26 cellular contexts compared by ENCODE assay signal in genomic region chr4:61220556-61220955, GRCh38. TPM values are rescaled to one million over a fixed set of nuclear protein-coding genes. Genes with fewer than 3 reads are reported as not detected.
"Had no signal": no experiment of that assay in that cellular context is flagged by ENCODE, and none has a peak within 500 bp of the region (broad histone marks: within the 10 kb centered on the region; RNA-seq: fewer than 3 reads in every experiment).

No MANE protein-coding gene starts in this region.

- DNase-seq: hypothalamus; immature natural killer cell; left ventricle myocardium inferior; mesendoderm; naive B cell; natural killer cell; nephron progenitor cell; ovary; posterior cingulate gyrus; retina; right cardiac atrium; stimulated activated CD4-positive, alpha-beta T cell treated with anti-CD3 and anti-CD28 coated beads, Interleukin-4, amount 100 ng/mL, for 24 hours; stimulated activated naive CD4-positive, alpha-beta T cell; tibial artery; uterus had no signal

- H3K4me3 ChIP-seq: left ventricle myocardium inferior, lung, ovary, prostate gland, skin epidermis, suprapubic skin, thoracic aorta, tibial artery, uterus had no signal

- H3K27me3 ChIP-seq: ovary, suprapubic skin, tibial artery, uterus had no signal

- H3K27ac Mint-ChIP-seq: immature natural killer cell; mesothelial cell of epicardium; naive B cell; natural killer cell; nephron progenitor cell; stimulated activated effector memory CD8-positive, alpha-beta T cell treated with anti-CD3 and anti-CD28 coated beads, Interleukin-12 subunit alpha, Interleukin-12 subunit beta, amount 100 ng/mL, for 72 hours; stimulated activated naive CD8-positive, alpha-beta T cell treated with anti-CD3 and anti-CD28 coated beads, Interleukin-15, Interleukin-2, amounts not matched to agents 100 ng/mL and 50 ng/mL, for 24 hours; type B pancreatic cell had no signal

- ATAC-seq: natural killer cell; right cardiac atrium; sciatic nerve; stimulated activated effector memory CD8-positive, alpha-beta T cell treated with anti-CD3 and anti-CD28 coated beads, Interleukin-12 subunit alpha, Interleukin-12 subunit beta, amount 100 ng/mL, for 72 hours had no signal

- H3K9me3 ChIP-seq: left ventricle myocardium inferior, ovary, prostate gland, suprapubic skin, thoracic aorta, tibial artery, uterus had no signal

- H3K4me3 Mint-ChIP-seq: immature natural killer cell; mesothelial cell of epicardium; naive B cell; natural killer cell; nephron progenitor cell; stimulated activated effector memory CD8-positive, alpha-beta T cell treated with anti-CD3 and anti-CD28 coated beads, Interleukin-12 subunit alpha, Interleukin-12 subunit beta, amount 100 ng/mL, for 72 hours; stimulated activated naive CD8-positive, alpha-beta T cell treated with anti-CD3 and anti-CD28 coated beads, Interleukin-15, Interleukin-2, amounts not matched to agents 100 ng/mL and 50 ng/mL, for 24 hours; type B pancreatic cell had no signal

- H3K36me3 ChIP-seq: left ventricle myocardium inferior, ovary, prostate gland, suprapubic skin, thoracic aorta, tibial artery, uterus had no signal

- H3K9me3 Mint-ChIP-seq: mesothelial cell of epicardium; nephron progenitor cell; stimulated activated naive CD8-positive, alpha-beta T cell treated with anti-CD3 and anti-CD28 coated beads, Interleukin-15, Interleukin-2, amounts not matched to agents 100 ng/mL and 50 ng/mL, for 24 hours; type B pancreatic cell had no signal

- H3K4me1 Mint-ChIP-seq: immature natural killer cell; naive B cell; natural killer cell; stimulated activated effector memory CD8-positive, alpha-beta T cell treated with anti-CD3 and anti-CD28 coated beads, Interleukin-12 subunit alpha, Interleukin-12 subunit beta, amount 100 ng/mL, for 72 hours had no signal

- H3K4me1 ChIP-seq: left ventricle myocardium inferior, prostate gland, suprapubic skin, uterus had no signal

- H3K36me3 Mint-ChIP-seq: immature natural killer cell; mesothelial cell of epicardium; naive B cell; natural killer cell; stimulated activated effector memory CD8-positive, alpha-beta T cell treated with anti-CD3 and anti-CD28 coated beads, Interleukin-12 subunit alpha, Interleukin-12 subunit beta, amount 100 ng/mL, for 72 hours had no signal

- H3K27me3 Mint-ChIP-seq: naive B cell; stimulated activated naive CD8-positive, alpha-beta T cell treated with anti-CD3 and anti-CD28 coated beads, Interleukin-15, Interleukin-2, amounts not matched to agents 100 ng/mL and 50 ng/mL, for 24 hours had no signal

- H3K27ac ChIP-seq: left ventricle myocardium inferior, ovary, prostate gland, skin epidermis, suprapubic skin, thoracic aorta, tibial artery, uterus had no signal

- FAIRE-seq: islet of Langerhans had no signal

RNA-seq across cellular contexts. Expression of gene ADGRL3, which starts 20.4 kb away (rescaled TPM):
- polyA plus RNA-seq: immature natural killer cell had no signal
